18 cellular contexts compared by ENCODE assay signal in the genomic region with DNA sequence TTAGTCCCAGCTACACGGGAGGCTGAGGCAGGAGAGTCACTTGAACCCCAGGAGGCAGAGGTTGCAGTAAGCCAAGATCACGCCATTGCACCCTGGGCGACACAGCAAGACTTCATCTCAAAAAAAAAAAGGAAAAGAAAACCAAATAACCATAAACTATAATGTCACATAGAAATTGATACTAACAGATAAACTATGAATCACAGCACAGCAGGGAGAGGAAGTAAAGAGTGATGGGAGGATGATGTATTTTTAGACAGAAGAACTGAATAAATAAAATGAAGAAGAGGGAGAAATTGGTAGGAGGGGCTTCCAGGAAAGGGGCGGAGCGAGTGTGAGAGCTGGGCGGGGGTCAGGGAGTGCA.
"Had no signal": no experiment of that assay in that cellular context is flagged by ENCODE, and none has a peak within 500 bp of the region (broad histone marks: within the 10 kb centered on the region; RNA-seq: fewer than 3 reads in every experiment).

No MANE protein-coding gene starts in this region.

- H3K4me1 Mint-ChIP-seq: central memory CD8-positive, alpha-beta T cell; immature natural killer cell had no signal

- H3K4me3 Mint-ChIP-seq: activated CD4-positive, alpha-beta T cell treated with anti-CD3 and anti-CD28 coated beads, Interleukin-2, amount 10 ng/mL, durations not matched to agents 24 days and 14 days; activated CD8-positive, alpha-beta T cell treated with anti-CD3 and anti-CD28 coated beads, Interleukin-2, amount 10 ng/mL, durations not matched to agents 7 days and 5 days; activated naive CD8-positive, alpha-beta T cell treated with anti-CD3 and anti-CD28 coated beads for 36 hours; central memory CD8-positive, alpha-beta T cell; effector memory CD8-positive, alpha-beta T cell; immature natural killer cell; naive B cell; T-helper 1 cell treated with Interleukin-12 subunit alpha and Interleukin-12 subunit beta and Interleukin-4 antibody, amounts not matched to agents 30 μg/mL and 1 μg/mL, for 36 hours had no signal

- H3K27me3 ChIP-seq: breast epithelium, colonic mucosa, hepatocyte had no signal

- H3K4me1 ChIP-seq: colonic mucosa, upper lobe of right lung had no signal

- H3K9me3 Mint-ChIP-seq: activated CD4-positive, alpha-beta T cell treated with anti-CD3 and anti-CD28 coated beads, Interleukin-2, amount 10 ng/mL, durations not matched to agents 24 days and 14 days; activated naive CD8-positive, alpha-beta T cell treated with anti-CD3 and anti-CD28 coated beads for 36 hours; central memory CD8-positive, alpha-beta T cell; effector memory CD8-positive, alpha-beta T cell; immature natural killer cell; naive B cell; T-helper 1 cell treated with Interleukin-12 subunit alpha and Interleukin-12 subunit beta and Interleukin-4 antibody, amounts not matched to agents 30 μg/mL and 1 μg/mL, for 36 hours had no signal

- H3K9me3 ChIP-seq: breast epithelium, colonic mucosa, left lung, prostate gland, spleen, upper lobe of right lung had no signal

- H3K4me3 ChIP-seq: breast epithelium, colonic mucosa, dorsolateral prefrontal cortex, hepatocyte, left lung, lung, prostate gland, spleen, upper lobe of right lung had no signal

- H3K36me3 Mint-ChIP-seq: activated naive CD8-positive, alpha-beta T cell treated with anti-CD3 and anti-CD28 coated beads for 36 hours; immature natural killer cell; naive B cell had no signal

- DNase-seq: spleen, T1000 had no signal

- H3K4me2 ChIP-seq: hepatocyte had no signal

- H3K27ac ChIP-seq: breast epithelium, colonic mucosa, dorsolateral prefrontal cortex, hepatocyte, left lung, spleen, upper lobe of right lung had no signal

- H3K36me3 ChIP-seq: breast epithelium, colonic mucosa, left lung, prostate gland, spleen, upper lobe of right lung had no signal

- H3K27ac Mint-ChIP-seq: activated CD4-positive, alpha-beta T cell treated with anti-CD3 and anti-CD28 coated beads, Interleukin-2, amount 10 ng/mL, durations not matched to agents 24 days and 14 days; activated CD8-positive, alpha-beta T cell treated with anti-CD3 and anti-CD28 coated beads, Interleukin-2, amount 10 ng/mL, durations not matched to agents 7 days and 5 days; activated naive CD8-positive, alpha-beta T cell treated with anti-CD3 and anti-CD28 coated beads for 36 hours; effector memory CD8-positive, alpha-beta T cell; immature natural killer cell; T-helper 1 cell treated with Interleukin-12 subunit alpha and Interleukin-12 subunit beta and Interleukin-4 antibody, amounts not matched to agents 30 μg/mL and 1 μg/mL, for 36 hours had no signal
